Comparison of ENCODE assay signal across 9 cellular contexts in genomic region chr3:10459954-10460754, GRCh38. TPM values are rescaled to one million over a fixed set of nuclear protein-coding genes. Genes with fewer than 3 reads are reported as not detected.
DNase-seq lines count a peak whose midpoint lies in the region; ATAC-seq lines count a peak whose summit lies in the region.
"Had no signal": no experiment of that assay in that cellular context is flagged by ENCODE, and none has a peak within 500 bp of the region (broad histone marks: within the 10 kb centered on the region; RNA-seq: fewer than 3 reads in every experiment).

No MANE protein-coding gene starts in this region.

- H3K36me3 Mint-ChIP-seq in activated naive CD8-positive, alpha-beta T cell treated with anti-CD3 and anti-CD28 coated beads for 36 hours: no peaks in the 10 kb centered on the region

- DNase-seq in GM23248 (peak; percentile 71), NT2/D1 (ENCODE audit: low read depth, low spot score) (peak; percentile 95), iPS DF 4.7 (ENCODE audit: extremely low read depth, low spot score) (peak; percentile 90), NCI-H187 (lab: John Stamatoyannopoulos, UW) (no peak)
- peak; percentile 61 for DNase-seq in activated naive CD8-positive, alpha-beta T cell treated with anti-CD3 and anti-CD28 coated beads for 36 hours
- peak; percentile 19 to 45 for DNase-seq in stimulated activated CD8-positive, alpha-beta memory T cell treated with anti-CD3 and anti-CD28 coated beads, Interleukin-15, amount 100 ng/mL, for 48 hours (ENCODE audit: low read depth in 2 of 2)

- no peak overlapping the region for H3K27ac ChIP-seq in GM23248

- no peaks in the 10 kb centered on the region for H3K79me2 ChIP-seq in GM23248 (ENCODE audit: insufficient read depth)

- H3K4me3 Mint-ChIP-seq in activated naive CD8-positive, alpha-beta T cell treated with anti-CD3 and anti-CD28 coated beads for 36 hours: no peak overlapping the region

- no peak overlapping the region for H2AFZ ChIP-seq in GM23248

- no peak overlapping the region for H3K27ac Mint-ChIP-seq in activated naive CD8-positive, alpha-beta T cell treated with anti-CD3 and anti-CD28 coated beads for 36 hours

- H3K36me3 ChIP-seq in GM23248 (ENCODE audit: low read depth): no peaks in the 10 kb centered on the region
- no peaks in the 10 kb centered on the region for H3K36me3 ChIP-seq in NT2/D1 (ENCODE audit: insufficient read depth, insufficient read length, low read length)

- H3K4me3 ChIP-seq in GM23248 (no peak overlapping the region), NT2/D1 (ENCODE audit: insufficient read length, low read depth) (no peak overlapping the region)

- H3K4me1 ChIP-seq in GM23248 (ENCODE audit: insufficient read depth): no peaks in the 10 kb centered on the region
- H3K4me1 ChIP-seq in NT2/D1 (ENCODE audit: insufficient read depth, insufficient read length): no peaks in the 10 kb centered on the region

- H3K9me3 ChIP-seq in GM23248 (ENCODE audit: low read depth): no peaks in the 10 kb centered on the region
- H3K9me3 ChIP-seq in NT2/D1 (ENCODE audit: insufficient read depth, low read length): no peaks in the 10 kb centered on the region

- H3K9me3 Mint-ChIP-seq in activated naive CD8-positive, alpha-beta T cell treated with anti-CD3 and anti-CD28 coated beads for 36 hours: no peaks in the 10 kb centered on the region

- no peaks in the 10 kb centered on the region for H3F3A ChIP-seq in GM23248 (ENCODE audit: insufficient read depth)

- 21 to 28% methylated on average over 5 of the region's 5 CpGs for WGBS in GM23248 (ENCODE audit: low coverage in 1 of 2, low lambda C conversion rate in 2 of 2, missing lambda C conversion rate in 2 of 2), 2 experiments

- no peak for ATAC-seq in HG03378 (IDR thresholded peaks at IDR 0.05; ENCODE audit: unreplicated experiment)
- ATAC-seq in GM18502 (IDR thresholded peaks at IDR 0.05; ENCODE audit: poor library complexity, unreplicated experiment): no peak

- no peaks in the 10 kb centered on the region for H3K27me3 Mint-ChIP-seq in activated naive CD8-positive, alpha-beta T cell treated with anti-CD3 and anti-CD28 coated beads for 36 hours

- H3K27me3 ChIP-seq in GM23248 (replicated peaks; ENCODE audit: insufficient read depth): no peaks in the 10 kb centered on the region; the same call in none of the 2 replicates
- H3K27me3 ChIP-seq in NT2/D1 (ENCODE audit: insufficient read depth, insufficient read length): peaks cover 25% of the 10 kb centered on the region

- no peak overlapping the region for H3K4me2 ChIP-seq in GM23248 (ENCODE audit: unreplicated experiment)

- no peaks in the 10 kb centered on the region for H3K4me1 Mint-ChIP-seq in activated naive CD8-positive, alpha-beta T cell treated with anti-CD3 and anti-CD28 coated beads for 36 hours

- no peaks in the 10 kb centered on the region for H3K9me2 ChIP-seq in GM23248 (ENCODE audit: insufficient read depth)

- H4K20me1 ChIP-seq in GM23248 (ENCODE audit: insufficient read depth): no peaks in the 10 kb centered on the region

- in situ Hi-C loops in GM23248 (cut with MboI): no loop called here

- H3K9ac ChIP-seq in GM23248 (no peak overlapping the region), NT2/D1 (ENCODE audit: insufficient read length, low read depth) (no peak overlapping the region)

RNA-seq across cellular contexts. Expression of gene ATP2B2, which starts 45.2 kb away (rescaled TPM):
- not detected in 2 replicates for total RNA-seq in GM23248 (2014; rRNA removed; shearing (Covaris generic))
- not detected in 2 replicates for polyA plus RNA-seq in GM23248 (2016; fragmentation: Nextera tagmentation; extraction: Ambion mirVana)
- total RNA-seq in activated naive CD8-positive, alpha-beta T cell treated with anti-CD3 and anti-CD28 coated beads for 36 hours: not detected
- total RNA-seq: T-helper 2 cell treated with Interferon-gamma antibody and Interleukin-4, amounts not matched to agents 100 ng/mL and 5 ng/mL, for 36 hours had no signal

Comparison
In these comparisons a context has a peak if more than half of its experiments do, and no peak if none do; other contexts are left out.
1. DNase-seq: peak in GM23248 (single experiment), NT2/D1 (single experiment), activated naive CD8-positive, alpha-beta T cell treated with anti-CD3 and anti-CD28 coated beads for 36 hours (single experiment), iPS DF 4.7 (single experiment) and stimulated activated CD8-positive, alpha-beta memory T cell treated with anti-CD3 and anti-CD28 coated beads, Interleukin-15, amount 100 ng/mL, for 48 hours (2 of 2); none in NCI-H187 (0 of 2).